Comparison of ENCODE assay signal across 1 cellular context in genomic region chr6:4018194-4019111, GRCh38.
TF ChIP-seq lines count a peak whose summit lies in the region.

No MANE protein-coding gene starts in this region.

TF ChIP-seq in K562, 482 proteins besides CTCF, POLR2A, EP300 and RAD21 (continued from another document):
- TF ChIP-seq, protein P1, sequence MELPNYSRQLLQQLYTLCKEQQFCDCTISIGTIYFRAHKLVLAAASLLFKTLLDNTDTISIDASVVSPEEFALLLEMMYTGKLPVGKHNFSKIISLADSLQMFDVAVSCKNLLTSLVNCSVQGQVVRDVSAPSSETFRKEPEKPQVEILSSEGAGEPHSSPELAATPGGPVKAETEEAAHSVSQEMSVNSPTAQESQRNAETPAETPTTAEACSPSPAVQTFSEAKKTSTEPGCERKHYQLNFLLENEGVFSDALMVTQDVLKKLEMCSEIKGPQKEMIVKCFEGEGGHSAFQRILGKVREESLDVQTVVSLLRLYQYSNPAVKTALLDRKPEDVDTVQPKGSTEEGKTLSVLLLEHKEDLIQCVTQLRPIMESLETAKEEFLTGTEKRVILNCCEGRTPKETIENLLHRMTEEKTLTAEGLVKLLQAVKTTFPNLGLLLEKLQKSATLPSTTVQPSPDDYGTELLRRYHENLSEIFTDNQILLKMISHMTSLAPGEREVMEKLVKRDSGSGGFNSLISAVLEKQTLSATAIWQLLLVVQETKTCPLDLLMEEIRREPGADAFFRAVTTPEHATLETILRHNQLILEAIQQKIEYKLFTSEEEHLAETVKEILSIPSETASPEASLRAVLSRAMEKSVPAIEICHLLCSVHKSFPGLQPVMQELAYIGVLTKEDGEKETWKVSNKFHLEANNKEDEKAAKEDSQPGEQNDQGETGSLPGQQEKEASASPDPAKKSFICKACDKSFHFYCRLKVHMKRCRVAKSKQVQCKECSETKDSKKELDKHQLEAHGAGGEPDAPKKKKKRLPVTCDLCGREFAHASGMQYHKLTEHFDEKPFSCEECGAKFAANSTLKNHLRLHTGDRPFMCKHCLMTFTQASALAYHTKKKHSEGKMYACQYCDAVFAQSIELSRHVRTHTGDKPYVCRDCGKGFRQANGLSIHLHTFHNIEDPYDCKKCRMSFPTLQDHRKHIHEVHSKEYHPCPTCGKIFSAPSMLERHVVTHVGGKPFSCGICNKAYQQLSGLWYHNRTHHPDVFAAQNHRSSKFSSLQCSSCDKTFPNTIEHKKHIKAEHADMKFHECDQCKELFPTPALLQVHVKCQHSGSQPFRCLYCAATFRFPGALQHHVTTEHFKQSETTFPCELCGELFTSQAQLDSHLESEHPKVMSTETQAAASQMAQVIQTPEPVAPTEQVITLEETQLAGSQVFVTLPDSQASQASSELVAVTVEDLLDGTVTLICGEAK (IDR thresholded peaks at IDR 0.05): peak; percentile 73
- TF ChIP-seq, protein P1 (CRISPR knock-in tag; IDR thresholded peaks at IDR 0.05): no peak
- TF ChIP-seq NFRKB (IDR thresholded peaks at IDR 0.05; ENCODE audit: low read depth) (peak; percentile 77), GATA2 (CRISPR knock-in tag; IDR thresholded peaks at IDR 0.05) (peak; percentile 22; the same call in 1 of the 2 replicates), NCOA4 (IDR thresholded peaks at IDR 0.05; ENCODE audit: partially characterized antibody) (no peak), GTF2F1 (IDR thresholded peaks at IDR 0.05; ENCODE audit: low read depth, low read length) (peak; percentile 54), NR3C1 (CRISPR knock-in tag; IDR thresholded peaks at IDR 0.05) (no peak), CREM (IDR thresholded peaks at IDR 0.05; ENCODE audit: low read depth) (peak; percentile 93), SMAD3 (CRISPR knock-in tag; conservative IDR thresholded peaks at IDR 0.05) (0 out of 2 replicates have a peak, but pooled peaks have one; percentile 48), PML (IDR thresholded peaks at IDR 0.05; ENCODE audit: low read length) (peak; percentile 75), ZNF431 (CRISPR knock-in tag; IDR thresholded peaks at IDR 0.05) (no peak; the same call in none of the 2 replicates), CC2D1A (IDR thresholded peaks at IDR 0.05) (peak; percentile 3; the same call in 1 of the 2 replicates), XRCC4 (IDR thresholded peaks at IDR 0.05; ENCODE audit: extremely low read depth, insufficient read depth, insufficient read length) (no peak), ZNF507 (tag; conservative IDR thresholded peaks at IDR 0.05) (no peak), JUND (IDR thresholded peaks at IDR 0.05; ENCODE audit: borderline replicate concordance, low read depth, low read length) (no peak), JUND (tag; IDR thresholded peaks at IDR 0.05; ENCODE audit: borderline replicate concordance, low read depth, low read length) (no peak; the same call in 2 of the 3 replicates), CBX8 (IDR thresholded peaks at IDR 0.05; ENCODE audit: borderline replicate concordance, extremely low read depth, low read depth, low read length, poor library complexity, severe bottlenecking) (no peak)
- TF ChIP-seq, protein P2, sequence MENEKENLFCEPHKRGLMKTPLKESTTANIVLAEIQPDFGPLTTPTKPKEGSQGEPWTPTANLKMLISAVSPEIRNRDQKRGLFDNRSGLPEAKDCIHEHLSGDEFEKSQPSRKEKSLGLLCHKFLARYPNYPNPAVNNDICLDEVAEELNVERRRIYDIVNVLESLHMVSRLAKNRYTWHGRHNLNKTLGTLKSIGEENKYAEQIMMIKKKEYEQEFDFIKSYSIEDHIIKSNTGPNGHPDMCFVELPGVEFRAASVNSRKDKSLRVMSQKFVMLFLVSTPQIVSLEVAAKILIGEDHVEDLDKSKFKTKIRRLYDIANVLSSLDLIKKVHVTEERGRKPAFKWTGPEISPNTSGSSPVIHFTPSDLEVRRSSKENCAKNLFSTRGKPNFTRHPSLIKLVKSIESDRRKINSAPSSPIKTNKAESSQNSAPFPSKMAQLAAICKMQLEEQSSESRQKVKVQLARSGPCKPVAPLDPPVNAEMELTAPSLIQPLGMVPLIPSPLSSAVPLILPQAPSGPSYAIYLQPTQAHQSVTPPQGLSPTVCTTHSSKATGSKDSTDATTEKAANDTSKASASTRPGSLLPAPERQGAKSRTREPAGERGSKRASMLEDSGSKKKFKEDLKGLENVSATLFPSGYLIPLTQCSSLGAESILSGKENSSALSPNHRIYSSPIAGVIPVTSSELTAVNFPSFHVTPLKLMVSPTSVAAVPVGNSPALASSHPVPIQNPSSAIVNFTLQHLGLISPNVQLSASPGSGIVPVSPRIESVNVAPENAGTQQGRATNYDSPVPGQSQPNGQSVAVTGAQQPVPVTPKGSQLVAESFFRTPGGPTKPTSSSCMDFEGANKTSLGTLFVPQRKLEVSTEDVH (IDR thresholded peaks at IDR 0.05; ENCODE audit: low read depth, partially characterized antibody): no peak
- TF ChIP-seq, protein P3, sequence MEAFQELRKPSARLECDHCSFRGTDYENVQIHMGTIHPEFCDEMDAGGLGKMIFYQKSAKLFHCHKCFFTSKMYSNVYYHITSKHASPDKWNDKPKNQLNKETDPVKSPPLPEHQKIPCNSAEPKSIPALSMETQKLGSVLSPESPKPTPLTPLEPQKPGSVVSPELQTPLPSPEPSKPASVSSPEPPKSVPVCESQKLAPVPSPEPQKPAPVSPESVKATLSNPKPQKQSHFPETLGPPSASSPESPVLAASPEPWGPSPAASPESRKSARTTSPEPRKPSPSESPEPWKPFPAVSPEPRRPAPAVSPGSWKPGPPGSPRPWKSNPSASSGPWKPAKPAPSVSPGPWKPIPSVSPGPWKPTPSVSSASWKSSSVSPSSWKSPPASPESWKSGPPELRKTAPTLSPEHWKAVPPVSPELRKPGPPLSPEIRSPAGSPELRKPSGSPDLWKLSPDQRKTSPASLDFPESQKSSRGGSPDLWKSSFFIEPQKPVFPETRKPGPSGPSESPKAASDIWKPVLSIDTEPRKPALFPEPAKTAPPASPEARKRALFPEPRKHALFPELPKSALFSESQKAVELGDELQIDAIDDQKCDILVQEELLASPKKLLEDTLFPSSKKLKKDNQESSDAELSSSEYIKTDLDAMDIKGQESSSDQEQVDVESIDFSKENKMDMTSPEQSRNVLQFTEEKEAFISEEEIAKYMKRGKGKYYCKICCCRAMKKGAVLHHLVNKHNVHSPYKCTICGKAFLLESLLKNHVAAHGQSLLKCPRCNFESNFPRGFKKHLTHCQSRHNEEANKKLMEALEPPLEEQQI (IDR thresholded peaks at IDR 0.05): no peak
- TF ChIP-seq, protein P4, sequence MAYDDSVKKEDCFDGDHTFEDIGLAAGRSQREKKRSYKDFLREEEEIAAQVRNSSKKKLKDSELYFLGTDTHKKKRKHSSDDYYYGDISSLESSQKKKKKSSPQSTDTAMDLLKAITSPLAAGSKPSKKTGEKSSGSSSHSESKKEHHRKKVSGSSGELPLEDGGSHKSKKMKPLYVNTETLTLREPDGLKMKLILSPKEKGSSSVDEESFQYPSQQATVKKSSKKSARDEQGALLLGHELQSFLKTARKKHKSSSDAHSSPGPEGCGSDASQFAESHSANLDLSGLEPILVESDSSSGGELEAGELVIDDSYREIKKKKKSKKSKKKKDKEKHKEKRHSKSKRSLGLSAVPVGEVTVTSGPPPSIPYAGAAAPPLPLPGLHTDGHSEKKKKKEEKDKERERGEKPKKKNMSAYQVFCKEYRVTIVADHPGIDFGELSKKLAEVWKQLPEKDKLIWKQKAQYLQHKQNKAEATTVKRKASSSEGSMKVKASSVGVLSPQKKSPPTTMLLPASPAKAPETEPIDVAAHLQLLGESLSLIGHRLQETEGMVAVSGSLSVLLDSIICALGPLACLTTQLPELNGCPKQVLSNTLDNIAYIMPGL (CRISPR knock-in tag; IDR thresholded peaks at IDR 0.05): peak; percentile 77; the same call in 1 of the 2 replicates
